In the genomic region with DNA sequence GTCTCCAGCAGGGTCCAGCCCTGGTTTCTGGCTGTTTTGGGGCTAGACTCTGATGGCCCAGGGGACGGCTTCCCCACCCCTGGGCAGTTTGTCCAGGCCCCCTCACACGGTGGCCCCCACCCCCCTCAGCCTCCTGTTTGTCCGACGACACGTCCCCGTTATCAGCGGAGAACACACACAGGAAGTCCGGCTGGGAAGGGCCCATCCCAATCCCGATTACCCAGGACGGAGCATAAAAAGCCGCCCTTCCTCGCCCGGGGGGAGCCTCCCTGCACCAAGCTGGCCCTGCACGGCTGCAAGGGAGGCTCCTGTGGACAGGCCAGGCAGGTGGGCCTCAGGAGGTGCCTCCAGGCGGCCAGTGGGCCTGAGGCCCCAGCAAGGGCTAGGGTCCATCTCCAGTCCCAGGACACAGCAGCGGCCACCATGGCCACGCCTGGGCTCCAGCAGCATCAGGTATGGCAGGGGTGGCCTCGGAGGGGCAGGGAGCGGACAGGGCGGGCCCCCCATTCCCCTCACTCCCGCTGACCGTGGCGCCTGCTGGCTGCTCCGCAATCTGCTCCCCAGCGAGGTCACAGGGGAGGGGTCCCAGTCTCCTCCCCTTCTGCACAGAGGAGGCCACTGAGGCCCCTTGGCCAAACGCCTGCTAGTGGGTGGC, we compare ENCODE assay signal across 1 cellular context.
TF ChIP-seq lines count a peak whose summit lies in the region.

Gene EGFL7 (plus strand): TSS at position 261 of the 655 bp plus-strand sequence. CDS start 5,367 bp downstream, outside the sequence.

TF ChIP-seq in WTC11, 78 proteins besides CTCF, POLR2A, EP300 and RAD21 (continued from another document):
- TF ChIP-seq, protein P1, sequence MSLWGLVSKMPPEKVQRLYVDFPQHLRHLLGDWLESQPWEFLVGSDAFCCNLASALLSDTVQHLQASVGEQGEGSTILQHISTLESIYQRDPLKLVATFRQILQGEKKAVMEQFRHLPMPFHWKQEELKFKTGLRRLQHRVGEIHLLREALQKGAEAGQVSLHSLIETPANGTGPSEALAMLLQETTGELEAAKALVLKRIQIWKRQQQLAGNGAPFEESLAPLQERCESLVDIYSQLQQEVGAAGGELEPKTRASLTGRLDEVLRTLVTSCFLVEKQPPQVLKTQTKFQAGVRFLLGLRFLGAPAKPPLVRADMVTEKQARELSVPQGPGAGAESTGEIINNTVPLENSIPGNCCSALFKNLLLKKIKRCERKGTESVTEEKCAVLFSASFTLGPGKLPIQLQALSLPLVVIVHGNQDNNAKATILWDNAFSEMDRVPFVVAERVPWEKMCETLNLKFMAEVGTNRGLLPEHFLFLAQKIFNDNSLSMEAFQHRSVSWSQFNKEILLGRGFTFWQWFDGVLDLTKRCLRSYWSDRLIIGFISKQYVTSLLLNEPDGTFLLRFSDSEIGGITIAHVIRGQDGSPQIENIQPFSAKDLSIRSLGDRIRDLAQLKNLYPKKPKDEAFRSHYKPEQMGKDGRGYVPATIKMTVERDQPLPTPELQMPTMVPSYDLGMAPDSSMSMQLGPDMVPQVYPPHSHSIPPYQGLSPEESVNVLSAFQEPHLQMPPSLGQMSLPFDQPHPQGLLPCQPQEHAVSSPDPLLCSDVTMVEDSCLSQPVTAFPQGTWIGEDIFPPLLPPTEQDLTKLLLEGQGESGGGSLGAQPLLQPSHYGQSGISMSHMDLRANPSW (CRISPR knock-in tag; conservative IDR thresholded peaks at IDR 0.05; ENCODE audit: low read depth), result no peak
- no peak for TF ChIP-seq GRHL2 (CRISPR knock-in tag; IDR thresholded peaks at IDR 0.05; ENCODE audit: insufficient replicate concordance, severe bottlenecking)
- TF ChIP-seq, protein P2, sequence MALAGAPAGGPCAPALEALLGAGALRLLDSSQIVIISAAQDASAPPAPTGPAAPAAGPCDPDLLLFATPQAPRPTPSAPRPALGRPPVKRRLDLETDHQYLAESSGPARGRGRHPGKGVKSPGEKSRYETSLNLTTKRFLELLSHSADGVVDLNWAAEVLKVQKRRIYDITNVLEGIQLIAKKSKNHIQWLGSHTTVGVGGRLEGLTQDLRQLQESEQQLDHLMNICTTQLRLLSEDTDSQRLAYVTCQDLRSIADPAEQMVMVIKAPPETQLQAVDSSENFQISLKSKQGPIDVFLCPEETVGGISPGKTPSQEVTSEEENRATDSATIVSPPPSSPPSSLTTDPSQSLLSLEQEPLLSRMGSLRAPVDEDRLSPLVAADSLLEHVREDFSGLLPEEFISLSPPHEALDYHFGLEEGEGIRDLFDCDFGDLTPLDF (CRISPR knock-in tag; IDR thresholded peaks at IDR 0.05), result no peak
- no peak for TF ChIP-seq TEAD4 (CRISPR knock-in tag; IDR thresholded peaks at IDR 0.05)
- TF ChIP-seq, protein P3, sequence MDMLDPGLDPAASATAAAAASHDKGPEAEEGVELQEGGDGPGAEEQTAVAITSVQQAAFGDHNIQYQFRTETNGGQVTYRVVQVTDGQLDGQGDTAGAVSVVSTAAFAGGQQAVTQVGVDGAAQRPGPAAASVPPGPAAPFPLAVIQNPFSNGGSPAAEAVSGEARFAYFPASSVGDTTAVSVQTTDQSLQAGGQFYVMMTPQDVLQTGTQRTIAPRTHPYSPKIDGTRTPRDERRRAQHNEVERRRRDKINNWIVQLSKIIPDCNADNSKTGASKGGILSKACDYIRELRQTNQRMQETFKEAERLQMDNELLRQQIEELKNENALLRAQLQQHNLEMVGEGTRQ (CRISPR knock-in tag; IDR thresholded peaks at IDR 0.05), result no peak
- no peak for TF ChIP-seq FOXJ3 (CRISPR knock-in tag; IDR thresholded peaks at IDR 0.05; ENCODE audit: borderline replicate concordance)
- TF ChIP-seq ZNF232 (CRISPR knock-in tag; IDR thresholded peaks at IDR 0.05), result no peak
